Comparison of ENCODE assay signal across 1 cellular context in genomic region chr2:55107428-55107827, GRCh38.
TF ChIP-seq lines count a peak whose summit lies in the region.

No MANE protein-coding gene starts in this region.

TF ChIP-seq in WTC11, 78 proteins besides CTCF, POLR2A, EP300 and RAD21 (continued from another document):
- TF ChIP-seq USF1 (CRISPR knock-in tag; IDR thresholded peaks at IDR 0.05) (no peak), MXD4 (CRISPR knock-in tag; IDR thresholded peaks at IDR 0.05; ENCODE audit: borderline replicate concordance) (no peak), ELF4 (CRISPR knock-in tag; IDR thresholded peaks at IDR 0.05; ENCODE audit: low read depth) (no peak), ZNF138 (CRISPR knock-in tag; conservative IDR thresholded peaks at IDR 0.05) (no peak), GTF2I (CRISPR knock-in tag; conservative IDR thresholded peaks at IDR 0.05) (no peak), NFE2L1 (CRISPR knock-in tag; IDR thresholded peaks at IDR 0.05) (no peak), ETV6 (CRISPR knock-in tag; IDR thresholded peaks at IDR 0.05) (no peak), ZNF532 (CRISPR knock-in tag; IDR thresholded peaks at IDR 0.05; ENCODE audit: borderline replicate concordance) (no peak), SMAD3 (CRISPR knock-in tag; IDR thresholded peaks at IDR 0.05; ENCODE audit: borderline replicate concordance) (no peak), ZNF423 (CRISPR knock-in tag; IDR thresholded peaks at IDR 0.05) (no peak), TP53 (CRISPR knock-in tag; IDR thresholded peaks at IDR 0.05) (no peak), HMGA2 (CRISPR knock-in tag; IDR thresholded peaks at IDR 0.05) (no peak)
- TF ChIP-seq, protein P1, sequence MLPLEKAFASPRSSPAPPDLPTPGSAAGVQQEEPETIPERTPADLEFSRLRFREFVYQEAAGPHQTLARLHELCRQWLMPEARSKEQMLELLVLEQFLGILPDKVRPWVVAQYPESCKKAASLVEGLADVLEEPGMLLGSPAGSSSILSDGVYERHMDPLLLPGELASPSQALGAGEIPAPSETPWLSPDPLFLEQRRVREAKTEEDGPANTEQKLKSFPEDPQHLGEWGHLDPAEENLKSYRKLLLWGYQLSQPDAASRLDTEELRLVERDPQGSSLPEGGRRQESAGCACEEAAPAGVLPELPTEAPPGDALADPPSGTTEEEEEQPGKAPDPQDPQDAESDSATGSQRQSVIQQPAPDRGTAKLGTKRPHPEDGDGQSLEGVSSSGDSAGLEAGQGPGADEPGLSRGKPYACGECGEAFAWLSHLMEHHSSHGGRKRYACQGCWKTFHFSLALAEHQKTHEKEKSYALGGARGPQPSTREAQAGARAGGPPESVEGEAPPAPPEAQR (CRISPR knock-in tag; IDR thresholded peaks at IDR 0.05): no peak
- TF ChIP-seq, protein P2, sequence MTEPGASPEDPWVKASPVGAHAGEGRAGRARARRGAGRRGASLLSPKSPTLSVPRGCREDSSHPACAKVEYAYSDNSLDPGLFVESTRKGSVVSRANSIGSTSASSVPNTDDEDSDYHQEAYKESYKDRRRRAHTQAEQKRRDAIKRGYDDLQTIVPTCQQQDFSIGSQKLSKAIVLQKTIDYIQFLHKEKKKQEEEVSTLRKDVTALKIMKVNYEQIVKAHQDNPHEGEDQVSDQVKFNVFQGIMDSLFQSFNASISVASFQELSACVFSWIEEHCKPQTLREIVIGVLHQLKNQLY (CRISPR knock-in tag; IDR thresholded peaks at IDR 0.05): no peak
- TF ChIP-seq, protein P3, sequence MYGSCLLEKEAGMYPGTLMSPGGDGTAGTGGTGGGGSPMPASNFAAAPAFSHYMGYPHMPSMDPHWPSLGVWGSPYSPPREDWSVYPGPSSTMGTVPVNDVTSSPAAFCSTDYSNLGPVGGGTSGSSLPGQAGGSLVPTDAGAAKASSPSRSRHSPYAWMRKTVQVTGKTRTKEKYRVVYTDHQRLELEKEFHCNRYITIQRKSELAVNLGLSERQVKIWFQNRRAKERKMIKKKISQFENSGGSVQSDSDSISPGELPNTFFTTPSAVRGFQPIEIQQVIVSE (CRISPR knock-in tag; IDR thresholded peaks at IDR 0.05; ENCODE audit: borderline replicate concordance): no peak
- TF ChIP-seq, protein P4, sequence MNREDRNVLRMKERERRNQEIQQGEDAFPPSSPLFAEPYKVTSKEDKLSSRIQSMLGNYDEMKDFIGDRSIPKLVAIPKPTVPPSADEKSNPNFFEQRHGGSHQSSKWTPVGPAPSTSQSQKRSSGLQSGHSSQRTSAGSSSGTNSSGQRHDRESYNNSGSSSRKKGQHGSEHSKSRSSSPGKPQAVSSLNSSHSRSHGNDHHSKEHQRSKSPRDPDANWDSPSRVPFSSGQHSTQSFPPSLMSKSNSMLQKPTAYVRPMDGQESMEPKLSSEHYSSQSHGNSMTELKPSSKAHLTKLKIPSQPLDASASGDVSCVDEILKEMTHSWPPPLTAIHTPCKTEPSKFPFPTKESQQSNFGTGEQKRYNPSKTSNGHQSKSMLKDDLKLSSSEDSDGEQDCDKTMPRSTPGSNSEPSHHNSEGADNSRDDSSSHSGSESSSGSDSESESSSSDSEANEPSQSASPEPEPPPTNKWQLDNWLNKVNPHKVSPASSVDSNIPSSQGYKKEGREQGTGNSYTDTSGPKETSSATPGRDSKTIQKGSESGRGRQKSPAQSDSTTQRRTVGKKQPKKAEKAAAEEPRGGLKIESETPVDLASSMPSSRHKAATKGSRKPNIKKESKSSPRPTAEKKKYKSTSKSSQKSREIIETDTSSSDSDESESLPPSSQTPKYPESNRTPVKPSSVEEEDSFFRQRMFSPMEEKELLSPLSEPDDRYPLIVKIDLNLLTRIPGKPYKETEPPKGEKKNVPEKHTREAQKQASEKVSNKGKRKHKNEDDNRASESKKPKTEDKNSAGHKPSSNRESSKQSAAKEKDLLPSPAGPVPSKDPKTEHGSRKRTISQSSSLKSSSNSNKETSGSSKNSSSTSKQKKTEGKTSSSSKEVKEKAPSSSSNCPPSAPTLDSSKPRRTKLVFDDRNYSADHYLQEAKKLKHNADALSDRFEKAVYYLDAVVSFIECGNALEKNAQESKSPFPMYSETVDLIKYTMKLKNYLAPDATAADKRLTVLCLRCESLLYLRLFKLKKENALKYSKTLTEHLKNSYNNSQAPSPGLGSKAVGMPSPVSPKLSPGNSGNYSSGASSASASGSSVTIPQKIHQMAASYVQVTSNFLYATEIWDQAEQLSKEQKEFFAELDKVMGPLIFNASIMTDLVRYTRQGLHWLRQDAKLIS (CRISPR knock-in tag; IDR thresholded peaks at IDR 0.05; ENCODE audit: borderline replicate concordance): no peak
